In genomic region chr7:107133396-107133795, GRCh38 we compare ENCODE assay signal across 15 cellular contexts. TPM values are rescaled to one million over a fixed set of nuclear protein-coding genes. Genes with fewer than 3 reads are reported as not detected.
DNase-seq lines count a peak whose midpoint lies in the region; ATAC-seq and TF ChIP-seq lines count a peak whose summit lies in the region.
"Had no signal": no experiment of that assay in that cellular context is flagged by ENCODE, and none has a peak within 500 bp of the region (broad histone marks: within the 10 kb centered on the region; RNA-seq: fewer than 3 reads in every experiment).

No MANE protein-coding gene starts in this region.

- no peak overlapping the region for H3K4me2 ChIP-seq in neural cell (ENCODE audit: low read length)
- H3K4me2 ChIP-seq: BLaER1 had no signal

- TF ChIP-seq RAD21 in neural cell (conservative IDR thresholded peaks at IDR 0.05), result no peak

- TF ChIP-seq CTCF in neural cell (IDR thresholded peaks at IDR 0.05; ENCODE audit: poor library complexity, severe bottlenecking), result no peak
- TF ChIP-seq CTCF in Peyer's patch (IDR thresholded peaks at IDR 0.05), result no peak

- no peaks in the 10 kb centered on the region for H3K27me3 ChIP-seq in neural cell (ENCODE audit: insufficient read depth, low read depth, low read length)
- H3K27me3 ChIP-seq in Peyer's patch, result no peaks in the 10 kb centered on the region
- H3K27me3 ChIP-seq: BLaER1 had no signal

- no peak for ATAC-seq in sciatic nerve

- no peaks in the 10 kb centered on the region for H3K4me1 ChIP-seq in Peyer's patch
- H3K4me1 ChIP-seq: BLaER1 had no signal

- H3K27ac ChIP-seq in neural cell (ENCODE audit: low read length), result peak overlapping the region; percentile 49
- no peak overlapping the region for H3K27ac ChIP-seq in Peyer's patch
- H3K27ac ChIP-seq: BLaER1, GM23248 had no signal

- H3K9ac ChIP-seq in neural cell (ENCODE audit: low read length), result no peak overlapping the region
- H3K9ac ChIP-seq: BLaER1, GM23248 had no signal

- no peaks in the 10 kb centered on the region for H3K79me2 ChIP-seq in neural cell (replicated peaks; ENCODE audit: insufficient read depth, low read length)

- no peak overlapping the region for H3K4me3 ChIP-seq in neural cell (ENCODE audit: low read length)
- no peak overlapping the region for H3K4me3 ChIP-seq in Peyer's patch
- H3K4me3 ChIP-seq: BLaER1, GM23248, HAP-1 had no signal

- H3K9me2 ChIP-seq in neural cell (ENCODE audit: insufficient read depth, low read length), result no peaks in the 10 kb centered on the region

- H3K36me3 ChIP-seq in neural cell (ENCODE audit: insufficient read depth, low read length), result no peaks in the 10 kb centered on the region
- no peaks in the 10 kb centered on the region for H3K36me3 ChIP-seq in Peyer's patch
- H3K36me3 ChIP-seq: BLaER1, HAP-1 had no signal

- intact Hi-C loops in sciatic nerve (cut with DNase I), result no loop called here

- TF ChIP-seq EP300 in neural cell (conservative IDR thresholded peaks at IDR 0.05; ENCODE audit: poor library complexity, severe bottlenecking), result no peak

- no peaks in the 10 kb centered on the region for H4K20me1 ChIP-seq in neural cell (ENCODE audit: insufficient read depth)
- H4K20me1 ChIP-seq: BLaER1 had no signal

- in situ Hi-C loops in G401 (cut with HindIII; ENCODE audit: low sequenced_read_pairs), result no loop called here

- no peak for TF ChIP-seq POLR2A in Peyer's patch (IDR thresholded peaks at IDR 0.05)

- DNase-seq in G401 (ENCODE audit: low spot score), result peak; percentile 71
- peak; percentile 29 for DNase-seq in NCI-H2171 (lab: John Stamatoyannopoulos, UW)
- peak; percentile 68 for DNase-seq in NCI-H69 (lab: John Stamatoyannopoulos, UW)
- DNase-seq in Peyer's patch, result no peak
- no peak for DNase-seq in sciatic nerve (ENCODE audit: low spot score)
- no peak for DNase-seq in stimulated activated CD4-positive, alpha-beta T cell treated with anti-CD3 and anti-CD28 coated beads, Interleukin-2, amount 100 ng/mL, for 24 hours
- DNase-seq: 8988T; CD4-positive, alpha-beta memory T cell; DMS53; DND-41; EL; GM23248 had no signal

- no peaks in the 10 kb centered on the region for H3F3A ChIP-seq in neural cell (ENCODE audit: insufficient read depth, low read length, poor library complexity, severe bottlenecking)

- no peak overlapping the region for H2AFZ ChIP-seq in neural cell (ENCODE audit: low read depth, low read length)
- H2AFZ ChIP-seq: GM23248 had no signal

- H3K9me3 ChIP-seq in neural cell (ENCODE audit: low read length) (no peaks in the 10 kb centered on the region), Peyer's patch (no peaks in the 10 kb centered on the region)
- H3K9me3 ChIP-seq: BLaER1, HAP-1 had no signal

TF ChIP-seq in neural cell, 6 proteins besides CTCF, POLR2A, EP300 and RAD21:
- TF ChIP-seq SMC3 (conservative IDR thresholded peaks at IDR 0.05; ENCODE audit: poor library complexity), result no peak
- TF ChIP-seq EZH2 (IDR thresholded peaks at IDR 0.05; ENCODE audit: borderline replicate concordance, insufficient read depth, low read length, poor library complexity, severe bottlenecking), result no peak
- no peak for TF ChIP-seq MXI1 (conservative IDR thresholded peaks at IDR 0.05; ENCODE audit: poor library complexity, severe bottlenecking)
- no peak for TF ChIP-seq REST (IDR thresholded peaks at IDR 0.05; ENCODE audit: borderline replicate concordance)
- TF ChIP-seq POLR2AphosphoS5 (IDR thresholded peaks at IDR 0.05), result no peak
- TF ChIP-seq TAF1 (IDR thresholded peaks at IDR 0.05; ENCODE audit: low read depth), result no peak

RNA-seq across cellular contexts. Expression of gene HBP1, which starts 35.4 kb away (rescaled TPM):
- 31.3 and 47.8 TPM in 2 replicates for total RNA-seq in G401 (2014; rRNA removed; shearing (Covaris generic))
- 30.7 and 37.7 TPM in 2 replicates for polyA plus RNA-seq in neural cell
- polyA minus RNA-seq in neural cell, result 46.3 and 50.0 TPM in 2 replicates
- total RNA-seq in Peyer's patch (10 to 100 TPM; 57.6 to 67.7 (median 66.9) TPM), sciatic nerve (78.4 TPM)

Comparison
In these comparisons a context has a peak if more than half of its experiments do, and no peak if none do; other contexts are left out.
1. DNase-seq: peak in G401 (single experiment), NCI-H2171 (single experiment) and NCI-H69 (single experiment); none in Peyer's patch (0 of 3), sciatic nerve (single experiment) and stimulated activated CD4-positive, alpha-beta T cell treated with anti-CD3 and anti-CD28 coated beads, Interleukin-2, amount 100 ng/mL, for 24 hours (0 of 2).